In the genomic region with DNA sequence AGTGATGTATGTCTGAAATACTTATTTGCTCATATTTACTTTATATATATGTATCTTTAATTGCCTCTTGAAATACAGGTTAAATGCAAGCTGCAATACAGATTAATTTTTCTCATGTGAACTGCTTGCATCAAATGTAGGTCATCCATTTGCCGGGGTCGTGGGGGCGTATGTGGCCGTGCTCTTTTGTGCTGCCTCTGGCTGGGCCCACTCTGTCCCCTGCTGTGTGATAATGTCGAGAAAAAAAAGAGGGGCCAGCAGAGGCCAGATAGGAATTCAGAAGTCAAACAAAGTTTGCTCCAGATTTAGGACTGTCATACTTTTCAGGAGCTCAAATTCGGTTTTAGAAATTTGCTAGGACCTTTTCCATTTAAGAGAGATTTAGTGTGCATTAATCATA, we compare ENCODE assay signal across 16 cellular contexts.
DNase-seq lines count a peak whose midpoint lies in the region; ATAC-seq and TF ChIP-seq lines count a peak whose summit lies in the region.
"Had no signal": no experiment of that assay in that cellular context is flagged by ENCODE, and none has a peak within 500 bp of the region (broad histone marks: within the 10 kb centered on the region; RNA-seq: fewer than 3 reads in every experiment).

No MANE protein-coding gene starts in this region.

- no peak overlapping the region for H2AFZ ChIP-seq in H9 (ENCODE audit: low read length)
- H2AFZ ChIP-seq: GM23248 had no signal

- H3K9me3 Mint-ChIP-seq in H9, result no peaks in the 10 kb centered on the region; a peak in 1 of 5 replicates
- H3K9me3 Mint-ChIP-seq: CD4-positive, alpha-beta T cell had no signal

- H3K4me2 ChIP-seq in H9 (ENCODE audit: insufficient read depth, insufficient read length, low read length) (no peak overlapping the region), mesendoderm (ENCODE audit: low read length) (no peak overlapping the region)

- H3K79me2 ChIP-seq in H9 (ENCODE audit: insufficient read depth, low read length) (no peaks in the 10 kb centered on the region), mesendoderm (ENCODE audit: control insufficient read depth, insufficient read depth, low read length) (no peaks in the 10 kb centered on the region)

- H3K36me3 ChIP-seq in WERI-Rb-1, result no peaks in the 10 kb centered on the region
- no peaks in the 10 kb centered on the region for H3K36me3 ChIP-seq in mesendoderm (ENCODE audit: control insufficient read depth, insufficient read depth, low read length)
- no peaks in the 10 kb centered on the region for H3K36me3 ChIP-seq in left lung
- H3K36me3 ChIP-seq in MG63, result no peaks in the 10 kb centered on the region

- H3K18ac ChIP-seq in H9 (ENCODE audit: insufficient read length, low read depth, low read length) (no peak overlapping the region), mesendoderm (ENCODE audit: low read length) (no peak overlapping the region)

- H2BK120ac ChIP-seq in H9 (ENCODE audit: low read depth, low read length, poor library complexity, severe bottlenecking), result no peak overlapping the region
- H2BK120ac ChIP-seq in mesendoderm (ENCODE audit: low read depth, low read length), result no peak overlapping the region

- H4K8ac ChIP-seq in H9 (replicated peaks; ENCODE audit: insufficient read length, low read depth, low read length), result no peak overlapping the region
- no peak overlapping the region for H4K8ac ChIP-seq in mesendoderm (ENCODE audit: low read depth, low read length)

- ATAC-seq in HG03520 (IDR thresholded peaks at IDR 0.05; ENCODE audit: unreplicated experiment) (no peak), left lung (no peak)

- H3K79me1 ChIP-seq in H9 (ENCODE audit: insufficient read depth, low read depth, low read length, poor library complexity, severe bottlenecking) (no peaks in the 10 kb centered on the region), mesendoderm (ENCODE audit: low read length) (no peaks in the 10 kb centered on the region)

- H3K4me1 Mint-ChIP-seq in H9, result peaks cover 55 to 72% of the 10 kb centered on the region in 2 experiments

- H3T11ph ChIP-seq in H9 (ENCODE audit: low read length), result no peak overlapping the region

- 0 out of 5 replicates have a peak overlapping the region, but pooled peaks of 1 of the 2 experiments have one; percentile 31 for H3K4me3 Mint-ChIP-seq in H9
- H3K4me3 Mint-ChIP-seq: CD4-positive, alpha-beta T cell had no signal

- peak overlapping the region in 2 of 3 experiments; percentile 24 to 70; a peak in 3 of 7 replicates for H3K27ac Mint-ChIP-seq in H9
- H3K27ac Mint-ChIP-seq: CD4-positive, alpha-beta T cell had no signal

- no CpG with 5 or more reads among the region's 6 CpGs for WGBS in H9 (ENCODE audit: extremely low coverage, insufficient read length, low lambda C conversion rate)
- no CpG with 5 or more reads among the region's 6 CpGs for WGBS in mesendoderm (ENCODE audit: extremely low coverage, insufficient coverage, low lambda C conversion rate)

- no peak overlapping the region for H4K91ac ChIP-seq in H9 (ENCODE audit: insufficient read length, low read depth, low read length)

- H3K27me3 Mint-ChIP-seq in H9 (ENCODE audit: low read depth), result no peaks in the 10 kb centered on the region
- H3K27me3 Mint-ChIP-seq: CD4-positive, alpha-beta T cell had no signal

- H4K5ac ChIP-seq in H9 (ENCODE audit: insufficient read length, low read depth, low read length) (no peak overlapping the region), mesendoderm (ENCODE audit: low read length) (no peak overlapping the region)

- H2BK12ac ChIP-seq in H9 (ENCODE audit: insufficient read length, low read depth, low read length), result no peak overlapping the region

- H3K23ac ChIP-seq in H9 (ENCODE audit: insufficient read length, low read depth, low read length) (no peak overlapping the region), mesendoderm (ENCODE audit: low read length) (no peak overlapping the region)

- no peaks in the 10 kb centered on the region for H3K23me2 ChIP-seq in H9 (ENCODE audit: insufficient read length, low read depth, low read length, poor library complexity, severe bottlenecking)

- H4K20me1 ChIP-seq in H9 (ENCODE audit: control insufficient read depth, insufficient read depth, insufficient read length), result no peaks in the 10 kb centered on the region

- H3K56ac ChIP-seq in H9 (ENCODE audit: insufficient read length, low read depth, low read length) (no peak overlapping the region), mesendoderm (ENCODE audit: low read length) (no peak overlapping the region)

- TF ChIP-seq CTCF in H9 (conservative IDR thresholded peaks at IDR 0.05), result no peak
- TF ChIP-seq CTCF in WERI-Rb-1 (IDR thresholded peaks at IDR 0.05; ENCODE audit: low read depth, low read length), result no peak
- no peak for TF ChIP-seq CTCF in left lung (IDR thresholded peaks at IDR 0.05)

- no peak overlapping the region for H3K14ac ChIP-seq in H9 (ENCODE audit: insufficient read depth, low read length)

- H3K27me3 ChIP-seq in H9 (ENCODE audit: insufficient read depth, low read length) (no peaks in the 10 kb centered on the region), WERI-Rb-1 (ENCODE audit: insufficient read depth, low read depth, severe bottlenecking) (no peaks in the 10 kb centered on the region), mesendoderm (ENCODE audit: insufficient read depth, low read length, poor library complexity) (no peaks in the 10 kb centered on the region), left lung (no peaks in the 10 kb centered on the region), MG63 (no peaks in the 10 kb centered on the region)

- H3K36me3 Mint-ChIP-seq in H9 (ENCODE audit: insufficient read depth in 1 of 3, low read depth in 3 of 3), result no peaks in the 10 kb centered on the region

- no peak overlapping the region for H3K27ac ChIP-seq in H9 (ENCODE audit: insufficient read length, low read depth, low read length)
- no peak overlapping the region for H3K27ac ChIP-seq in WERI-Rb-1
- no peak overlapping the region for H3K27ac ChIP-seq in mesendoderm (ENCODE audit: low read depth, low read length)
- H3K27ac ChIP-seq in left lung, result no peak overlapping the region
- H3K27ac ChIP-seq: GM23248 had no signal

- H3K9me3 ChIP-seq in H9 (ENCODE audit: control insufficient read depth, low read depth, low read length) (no peaks in the 10 kb centered on the region), WERI-Rb-1 (ENCODE audit: severe bottlenecking) (no peaks in the 10 kb centered on the region), left lung (no peaks in the 10 kb centered on the region), MG63 (no peaks in the 10 kb centered on the region)

- H2BK15ac ChIP-seq in H9 (ENCODE audit: low read depth, low read length) (no peak overlapping the region), mesendoderm (replicated peaks; ENCODE audit: low read depth) (no peak overlapping the region)

- H3K4ac ChIP-seq in H9 (ENCODE audit: low read depth, low read length) (no peak overlapping the region), mesendoderm (ENCODE audit: low read depth, low read length) (no peak overlapping the region)

- DNase-seq in H9, result no peak
- peak; percentile 26 for DNase-seq in WERI-Rb-1
- DNase-seq in mesendoderm, result peak; percentile 17
- peak; percentile 71 for DNase-seq in retina
- DNase-seq in left lung, result no peak
- no peak for DNase-seq in MG63
- DNase-seq: ACHN; AML-193; CD4-positive, alpha-beta T cell; DMS53; KBM-7; NCI-H1436; NCI-H345; NCI-H774 had no signal

- H3K4me1 ChIP-seq in H9 (ENCODE audit: insufficient read depth, low read length) (peaks cover 3% of the 10 kb centered on the region), mesendoderm (ENCODE audit: control insufficient read depth, low read depth, low read length) (peaks cover 2% of the 10 kb centered on the region), left lung (no peaks in the 10 kb centered on the region)

- no peak overlapping the region for H2BK20ac ChIP-seq in H9 (ENCODE audit: low read depth, low read length, poor library complexity, severe bottlenecking)

- intact Hi-C loops in left lung (cut with DNase I), result no loop called here

- H2BK5ac ChIP-seq in H9 (ENCODE audit: insufficient read length, low read length) (no peak overlapping the region), mesendoderm (ENCODE audit: low read length) (no peak overlapping the region)

- H3K9ac ChIP-seq in H9 (ENCODE audit: extremely low read depth, insufficient read length, low read length) (no peak overlapping the region), mesendoderm (ENCODE audit: low read length) (no peak overlapping the region)
- H3K9ac ChIP-seq: GM23248 had no signal

- no peak overlapping the region for H2AK5ac ChIP-seq in H9 (ENCODE audit: insufficient read length, low read length)
- H2AK5ac ChIP-seq in mesendoderm (ENCODE audit: low read length), result no peak overlapping the region

- H3K4me3 ChIP-seq in WERI-Rb-1 (ENCODE audit: low read depth, low read length) (no peak overlapping the region), mesendoderm (ENCODE audit: low read length) (no peak overlapping the region), left lung (no peak overlapping the region), MG63 (no peak overlapping the region)
- H3K4me3 ChIP-seq: GM23248 had no signal

Comparison
In these comparisons a context has a peak if more than half of its experiments do, and no peak if none do; other contexts are left out.
1. DNase-seq: peak in WERI-Rb-1 (single experiment), mesendoderm (single experiment) and retina (single experiment); none in H9 (single experiment), left lung (0 of 2) and MG63 (single experiment).